1 cellular context compared by ENCODE assay signal in genomic region chr5:179697993-179698934, GRCh38.
TF ChIP-seq lines count a peak whose summit lies in the region.

No MANE protein-coding gene starts in this region.

TF ChIP-seq in IMR-90, 13 proteins besides CTCF, POLR2A, EP300 and RAD21 (continued from another document):
- TF ChIP-seq ELK1 (IDR thresholded peaks at IDR 0.05; ENCODE audit: borderline replicate concordance, low read depth, low read length) (no peak), RCOR1 (IDR thresholded peaks at IDR 0.05; ENCODE audit: insufficient replicate concordance, low read length) (no peak), MAZ (IDR thresholded peaks at IDR 0.05; ENCODE audit: borderline replicate concordance, low read depth, low read length) (peak; percentile 62; the same call in 1 of the 2 replicates), RFX5 (IDR thresholded peaks at IDR 0.05; ENCODE audit: low read depth, low read length) (no peak), CHD1 (IDR thresholded peaks at IDR 0.05; ENCODE audit: low read depth, low read length) (no peak), BHLHE40 (IDR thresholded peaks at IDR 0.05; ENCODE audit: low read depth, low read length) (no peak)
- TF ChIP-seq, protein P1, sequence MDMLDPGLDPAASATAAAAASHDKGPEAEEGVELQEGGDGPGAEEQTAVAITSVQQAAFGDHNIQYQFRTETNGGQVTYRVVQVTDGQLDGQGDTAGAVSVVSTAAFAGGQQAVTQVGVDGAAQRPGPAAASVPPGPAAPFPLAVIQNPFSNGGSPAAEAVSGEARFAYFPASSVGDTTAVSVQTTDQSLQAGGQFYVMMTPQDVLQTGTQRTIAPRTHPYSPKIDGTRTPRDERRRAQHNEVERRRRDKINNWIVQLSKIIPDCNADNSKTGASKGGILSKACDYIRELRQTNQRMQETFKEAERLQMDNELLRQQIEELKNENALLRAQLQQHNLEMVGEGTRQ (IDR thresholded peaks at IDR 0.05; ENCODE audit: low read depth, low read length), result no peak
TF ChIP-seq in IMR-90: peak in this region for 5.
